In the genomic region with DNA sequence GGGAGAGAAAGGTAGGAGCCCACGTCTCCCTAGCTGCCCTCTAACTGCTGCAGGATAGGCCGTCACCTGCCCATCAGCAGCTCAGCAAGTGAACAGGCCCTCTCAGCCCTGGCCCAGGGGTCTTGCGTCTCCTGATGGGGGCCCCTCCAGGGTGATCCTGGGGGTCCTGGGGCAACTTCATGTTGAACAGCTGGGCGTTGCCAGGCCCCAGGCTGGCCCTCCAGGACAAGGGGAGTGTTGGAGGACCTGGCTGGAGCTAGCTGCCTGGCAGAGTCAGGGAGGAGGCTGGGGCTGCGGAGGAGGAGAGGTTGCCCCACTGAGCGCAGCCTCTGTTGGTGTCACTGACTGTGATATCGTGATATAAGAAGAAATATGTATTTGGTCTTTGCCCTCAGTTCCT, we compare ENCODE assay signal across 23 cellular contexts. TPM values are rescaled to one million over a fixed set of nuclear protein-coding genes. Genes with fewer than 3 reads are reported as not detected.
"Had no signal": no experiment of that assay in that cellular context is flagged by ENCODE, and none has a peak within 500 bp of the region (broad histone marks: within the 10 kb centered on the region; RNA-seq: fewer than 3 reads in every experiment).

No MANE protein-coding gene starts in this region.

- ATAC-seq: heart left ventricle, natural killer cell, right lobe of liver had no signal

- H3K27me3 ChIP-seq: heart left ventricle, neural progenitor cell, right atrium auricular region, right lobe of liver, suprapubic skin, tibial nerve, uterus had no signal

- DNase-seq: heart left ventricle; hypothalamus; islet precursor cell; left ventricle myocardium inferior; mesendoderm; naive B cell; natural killer cell; nephron progenitor cell; right lobe of liver; stimulated activated CD4-positive, alpha-beta T cell treated with anti-CD3 and anti-CD28 coated beads, Interleukin-12 subunit alpha, Interleukin-12 subunit beta, amount 100 ng/mL, for 4 hours; stimulated activated CD4-positive, alpha-beta T cell treated with anti-CD3 and anti-CD28 coated beads, Interleukin-15, amount 100 ng/mL, for 24 hours; stimulated activated CD4-positive, alpha-beta T cell treated with anti-CD3 and anti-CD28 coated beads, Interleukin-2, amount 100 ng/mL, for 24 hours; stimulated activated CD4-positive, alpha-beta T cell treated with anti-CD3 and anti-CD28 coated beads, Interleukin-4, amount 100 ng/mL, for 1 hour; stimulated activated naive CD4-positive, alpha-beta T cell; uterus had no signal

- H3K9me3 ChIP-seq: right atrium auricular region, right lobe of liver, suprapubic skin, thoracic aorta, uterus had no signal

- H3K36me3 ChIP-seq: heart left ventricle, left ventricle myocardium inferior, neural progenitor cell, right atrium auricular region, right lobe of liver, suprapubic skin, thoracic aorta, tibial nerve, uterus had no signal

- H3K4me1 ChIP-seq: parathyroid adenoma, right lobe of liver, suprapubic skin, tibial nerve, uterus had no signal

- H3K4me2 ChIP-seq: neural progenitor cell, smooth muscle cell had no signal

- H3K4me3 ChIP-seq: heart left ventricle, left ventricle myocardium inferior, lung, neural progenitor cell, right atrium auricular region, right lobe of liver, smooth muscle cell, suprapubic skin, thoracic aorta, tibial nerve, uterus had no signal

- H3K27ac ChIP-seq: heart left ventricle, left ventricle myocardium inferior, neural progenitor cell, parathyroid adenoma, right atrium auricular region, right lobe of liver, suprapubic skin, thoracic aorta, tibial nerve, uterus had no signal

- H3K9ac ChIP-seq: neural progenitor cell, parathyroid adenoma had no signal

- H2AFZ ChIP-seq: neural progenitor cell, parathyroid adenoma had no signal

RNA-seq across cellular contexts. Expression of gene SPOCK2, which starts 34.7 kb away (rescaled TPM):
- polyA plus RNA-seq: smooth muscle cell had no signal
